Comparison of ENCODE assay signal across 21 cellular contexts in the genomic region with DNA sequence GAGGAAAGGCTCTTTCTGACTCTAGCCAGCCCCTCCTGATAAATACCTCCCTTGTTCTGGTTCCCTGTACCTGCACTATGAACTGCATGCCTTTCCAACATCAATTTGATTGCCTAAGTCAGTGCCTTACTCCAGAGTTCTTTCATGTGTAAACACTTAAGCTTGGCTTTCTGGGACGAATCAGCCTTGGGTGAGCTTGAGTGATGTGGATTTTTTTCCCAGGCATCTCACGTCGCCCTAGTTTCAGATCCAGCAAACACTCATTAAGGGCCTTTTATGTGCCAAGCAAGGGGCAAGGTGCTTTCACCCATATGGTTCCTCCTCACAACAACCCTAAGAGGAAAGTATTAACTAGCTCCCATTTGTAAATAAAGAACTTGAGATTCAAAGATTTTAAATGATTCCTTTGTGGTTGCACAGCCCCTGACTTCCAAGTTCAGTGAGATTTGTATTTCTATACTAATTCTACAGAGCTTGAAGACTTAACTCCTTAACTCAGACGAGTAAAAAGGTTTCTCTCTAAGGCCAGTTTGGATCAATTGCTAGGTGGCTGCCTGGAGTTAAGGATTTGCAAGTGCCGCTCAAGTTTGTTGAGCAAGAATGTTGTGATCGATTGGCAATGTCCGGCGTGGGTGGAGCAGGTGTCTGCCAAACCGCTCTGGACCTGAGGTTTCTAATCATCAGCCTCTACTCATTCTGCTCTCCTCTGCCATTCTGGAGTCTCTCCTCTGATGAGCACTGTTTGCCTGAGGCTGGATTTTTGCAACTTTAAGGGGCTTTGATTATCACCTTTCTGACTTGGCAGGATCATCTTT. TPM values are rescaled to one million over a fixed set of nuclear protein-coding genes. Genes with fewer than 3 reads are reported as not detected.
DNase-seq lines count a peak whose midpoint lies in the region; ATAC-seq and TF ChIP-seq lines count a peak whose summit lies in the region.
"Had no signal": no experiment of that assay in that cellular context is flagged by ENCODE, and none has a peak within 500 bp of the region (broad histone marks: within the 10 kb centered on the region; RNA-seq: fewer than 3 reads in every experiment).

No MANE protein-coding gene starts in this region.

- no peaks in the 10 kb centered on the region for H3K4me1 Mint-ChIP-seq in activated CD8-positive, alpha-beta memory T cell treated with anti-CD3 and anti-CD28 coated beads, Interleukin-2, amount 10 ng/mL, durations not matched to agents 7 days and 5 days
- peaks cover 19% of the 10 kb centered on the region for H3K4me1 Mint-ChIP-seq in mesothelial cell of epicardium
- H3K4me1 Mint-ChIP-seq: activated naive CD4-positive, alpha-beta T cell treated with anti-CD3 and anti-CD28 coated beads, Interleukin-2, amount 10 ng/mL, durations not matched to agents 7 days and 5 days; neural crest cell had no signal

- no peak overlapping the region for H3K4me3 Mint-ChIP-seq in activated CD8-positive, alpha-beta memory T cell treated with anti-CD3 and anti-CD28 coated beads, Interleukin-2, amount 10 ng/mL, durations not matched to agents 7 days and 5 days
- H3K4me3 Mint-ChIP-seq in mesothelial cell of epicardium, result no peak overlapping the region
- H3K4me3 Mint-ChIP-seq: activated naive CD4-positive, alpha-beta T cell treated with anti-CD3 and anti-CD28 coated beads, Interleukin-2, amount 10 ng/mL, durations not matched to agents 7 days and 5 days; neural crest cell had no signal

- ATAC-seq in activated CD8-positive, alpha-beta memory T cell treated with anti-CD3 and anti-CD28 coated beads, Interleukin-2, amount 10 ng/mL, durations not matched to agents 7 days and 5 days, result no peak
- ATAC-seq in HG02623 (IDR thresholded peaks at IDR 0.05; ENCODE audit: unreplicated experiment), result no peak
- ATAC-seq: sciatic nerve had no signal

- CTCF ChIA-PET in activated CD8-positive, alpha-beta memory T cell treated with anti-CD3 and anti-CD28 coated beads, Interleukin-2, amount 10 ng/mL, durations not matched to agents 7 days and 5 days (lab: Charles Lee), result interaction anchor here (0.6 to 1.9 kb wide), 2 partner anchors 32 to 39 kb away, joined by 3 to 8 read pairs; no protein-coding TSS in a partner anchor

- TF ChIP-seq CTCF in mesothelial cell of epicardium (IDR thresholded peaks at IDR 0.05; ENCODE audit: unreplicated experiment), result no peak

- no peak overlapping the region for H3K27ac Mint-ChIP-seq in activated CD8-positive, alpha-beta memory T cell treated with anti-CD3 and anti-CD28 coated beads, Interleukin-2, amount 10 ng/mL, durations not matched to agents 7 days and 5 days
- peak overlapping the region; percentile 50 for H3K27ac Mint-ChIP-seq in mesothelial cell of epicardium
- H3K27ac Mint-ChIP-seq: activated naive CD4-positive, alpha-beta T cell treated with anti-CD3 and anti-CD28 coated beads, Interleukin-2, amount 10 ng/mL, durations not matched to agents 7 days and 5 days had no signal

- peak; percentile 8 for DNase-seq in activated CD8-positive, alpha-beta memory T cell treated with anti-CD3 and anti-CD28 coated beads, Interleukin-2, amount 50 U/mL, for 48 hours
- no peak for DNase-seq in activated CD8-positive, alpha-beta memory T cell treated with anti-CD3 and anti-CD28 coated beads, Interleukin-2, amount 10 ng/mL, durations not matched to agents 7 days and 5 days
- peak; percentile 27 for DNase-seq in amniotic epithelial cell (ENCODE audit: low read depth)
- no peak for DNase-seq in mesothelial cell of epicardium (ENCODE audit: low spot score in 2 of 2, unreplicated experiment in 2 of 2)
- no peak for DNase-seq in activated T-cell treated with anti-CD3 and anti-CD28 coated beads, Interleukin-2, amount 50 U/mL, for 1 hour
- no peak for DNase-seq in ecto neural progenitor cell (ENCODE audit: low spot score)
- no peak for DNase-seq in NOMO-1 treated with DMSO at 0.1 percent for 48 hours (lab: John Stamatoyannopoulos, UW; ENCODE audit: unreplicated experiment)
- DNase-seq: activated CD4-positive, alpha-beta T cell treated with anti-CD3 and anti-CD28 coated beads, Interleukin-2, amount 50 U/mL, for 1 hour; activated naive CD4-positive, alpha-beta T cell treated with anti-CD3 and anti-CD28 coated beads, Interleukin-2, amount 10 ng/mL, durations not matched to agents 7 days and 5 days; amniotic stem cell; brain microvascular endothelial cell; dorsolateral prefrontal cortex; KBM-7; NCI-H1105; Peyer's patch; SHP77 treated with DMSO at 0.1 percent for 48 hours; stimulated activated CD4-positive, alpha-beta T cell treated with anti-CD3 and anti-CD28 coated beads, Interleukin-12 subunit alpha, Interleukin-12 subunit beta, amount 100 ng/mL, for 4 hours; stimulated activated CD4-positive, alpha-beta T cell treated with anti-CD3 and anti-CD28 coated beads, Interleukin-4, amount 100 ng/mL, for 1 hour had no signal

- no peaks in the 10 kb centered on the region for H3K36me3 Mint-ChIP-seq in activated CD8-positive, alpha-beta memory T cell treated with anti-CD3 and anti-CD28 coated beads, Interleukin-2, amount 10 ng/mL, durations not matched to agents 7 days and 5 days
- peaks cover 14% of the 10 kb centered on the region for H3K36me3 Mint-ChIP-seq in mesothelial cell of epicardium
- H3K36me3 Mint-ChIP-seq: activated naive CD4-positive, alpha-beta T cell treated with anti-CD3 and anti-CD28 coated beads, Interleukin-2, amount 10 ng/mL, durations not matched to agents 7 days and 5 days had no signal

- H3K9me3 Mint-ChIP-seq in activated CD8-positive, alpha-beta memory T cell treated with anti-CD3 and anti-CD28 coated beads, Interleukin-2, amount 10 ng/mL, durations not matched to agents 7 days and 5 days (ENCODE audit: low read depth), result no peaks in the 10 kb centered on the region
- H3K9me3 Mint-ChIP-seq in mesothelial cell of epicardium, result peaks cover 7% of the 10 kb centered on the region
- H3K9me3 Mint-ChIP-seq: activated naive CD4-positive, alpha-beta T cell treated with anti-CD3 and anti-CD28 coated beads, Interleukin-2, amount 10 ng/mL, durations not matched to agents 7 days and 5 days; neural crest cell had no signal

- no peaks in the 10 kb centered on the region for H3K27me3 Mint-ChIP-seq in activated CD8-positive, alpha-beta memory T cell treated with anti-CD3 and anti-CD28 coated beads, Interleukin-2, amount 10 ng/mL, durations not matched to agents 7 days and 5 days
- no peaks in the 10 kb centered on the region for H3K27me3 Mint-ChIP-seq in mesothelial cell of epicardium (ENCODE audit: low read depth)
- H3K27me3 Mint-ChIP-seq: activated naive CD4-positive, alpha-beta T cell treated with anti-CD3 and anti-CD28 coated beads, Interleukin-2, amount 10 ng/mL, durations not matched to agents 7 days and 5 days had no signal

RNA-seq across cellular contexts. Expression of gene TJP2, which starts 20.2 kb away (rescaled TPM):
- total RNA-seq in activated CD8-positive, alpha-beta memory T cell treated with anti-CD3 and anti-CD28 coated beads, Interleukin-2, amount 10 ng/mL, durations not matched to agents 7 days and 5 days, result 10 to 100 TPM; 16.9 to 17.6 TPM
- 56.5 to 58.0 TPM (median 57.9 TPM) in 3 replicates for total RNA-seq in mesothelial cell of epicardium

Comparison
In these comparisons a context has a peak if more than half of its experiments do, and no peak if none do; other contexts are left out.
1. DNase-seq: peak in activated CD8-positive, alpha-beta memory T cell treated with anti-CD3 and anti-CD28 coated beads, Interleukin-2, amount 50 U/mL, for 48 hours (single experiment) and amniotic epithelial cell (single experiment); none in activated CD8-positive, alpha-beta memory T cell treated with anti-CD3 and anti-CD28 coated beads, Interleukin-2, amount 10 ng/mL, durations not matched to agents 7 days and 5 days (single experiment), mesothelial cell of epicardium (0 of 2), activated T-cell treated with anti-CD3 and anti-CD28 coated beads, Interleukin-2, amount 50 U/mL, for 1 hour (single experiment), ecto neural progenitor cell (single experiment) and NOMO-1 treated with DMSO at 0.1 percent for 48 hours (single experiment).